1 cellular context compared by ENCODE assay signal in the genomic region with DNA sequence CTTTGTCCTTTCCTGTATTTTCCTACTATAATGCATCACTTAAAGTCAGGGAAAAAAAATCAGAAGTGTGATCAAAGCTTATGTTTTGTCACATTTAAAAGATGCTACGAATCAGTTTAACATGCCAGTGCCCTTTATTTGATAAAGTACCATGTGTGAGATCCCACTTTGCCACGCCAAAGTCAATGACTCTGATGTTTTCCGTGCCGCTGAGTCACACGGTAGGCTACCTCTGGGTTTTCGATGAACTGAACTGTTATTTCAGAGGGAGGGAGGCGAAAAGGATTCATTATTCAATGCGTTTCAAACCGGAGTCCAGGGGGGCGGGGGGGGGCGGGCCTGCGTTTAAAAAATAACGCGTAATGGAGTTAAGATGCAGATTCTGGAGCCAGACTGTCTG.
TF ChIP-seq lines count a peak whose summit lies in the region.

No MANE protein-coding gene starts in this region.

TF ChIP-seq in GM12878, 131 proteins besides CTCF, POLR2A, EP300 and RAD21 (continued from another document):
- TF ChIP-seq BCL3 (IDR thresholded peaks at IDR 0.05; ENCODE audit: borderline replicate concordance, insufficient read depth, low read depth, low read length, poor library complexity, severe bottlenecking) = no peak
TF ChIP-seq in GM12878: peak in this region for 0.
